ENCODE assay signal across 10 cellular contexts in genomic region chr2:207008105-207008990, GRCh38.
DNase-seq lines count a peak whose midpoint lies in the region; ATAC-seq and TF ChIP-seq lines count a peak whose summit lies in the region.
"Had no signal": no experiment of that assay in that cellular context is flagged by ENCODE, and none has a peak within 500 bp of the region (broad histone marks: within the 10 kb centered on the region; RNA-seq: fewer than 3 reads in every experiment).

No MANE protein-coding gene starts in this region.

- ATAC-seq in Right ventricle myocardium inferior, result no peak

- H3K79me2 ChIP-seq in ACC112 (ENCODE audit: control insufficient read depth, insufficient read depth, low read length, unreplicated experiment), result no peaks in the 10 kb centered on the region

- H3K36me3 Mint-ChIP-seq in chondrocyte (ENCODE audit: low read depth), result no peaks in the 10 kb centered on the region

- H3K27ac Mint-ChIP-seq in chondrocyte (ENCODE audit: unreplicated experiment), result no peak overlapping the region
- H3K27ac Mint-ChIP-seq: dendritic cell treated with granulocyte-macrophage colony-stimulating factor and Interleukin-4, amounts not matched to agents 40 ng/mL and 50 ng/mL, for 4 days had no signal

- H3K27ac ChIP-seq in ACC112 (ENCODE audit: low read depth, low read length) (no peak overlapping the region), HUES6 (ENCODE audit: low read depth, low read length) (peak overlapping the region; percentile 92)

- H3K9me3 Mint-ChIP-seq in chondrocyte (ENCODE audit: low read depth), result no peaks in the 10 kb centered on the region
- H3K9me3 Mint-ChIP-seq: dendritic cell treated with granulocyte-macrophage colony-stimulating factor and Interleukin-4, amounts not matched to agents 40 ng/mL and 50 ng/mL, for 4 days had no signal

- H3K4me3 Mint-ChIP-seq in chondrocyte (ENCODE audit: unreplicated experiment), result no peak overlapping the region
- H3K4me3 Mint-ChIP-seq: dendritic cell treated with granulocyte-macrophage colony-stimulating factor and Interleukin-4, amounts not matched to agents 40 ng/mL and 50 ng/mL, for 4 days had no signal

- H3K4me1 ChIP-seq in ACC112 (ENCODE audit: control insufficient read depth, insufficient read depth, low read length, unreplicated experiment) (peaks cover 29% of the 10 kb centered on the region), HUES6 (ENCODE audit: control insufficient read depth, insufficient read depth, low read length) (peaks cover 40% of the 10 kb centered on the region)

- H3K36me3 ChIP-seq in ACC112 (ENCODE audit: insufficient read depth, low read length) (no peaks in the 10 kb centered on the region), HUES6 (ENCODE audit: control insufficient read depth, insufficient read depth, low read length) (no peaks in the 10 kb centered on the region)

- H3K27me3 ChIP-seq in ACC112 (ENCODE audit: insufficient read depth, low read length) (no peaks in the 10 kb centered on the region), HUES6 (ENCODE audit: control insufficient read depth, insufficient read depth, low read length) (no peaks in the 10 kb centered on the region)

- H3K9ac ChIP-seq in HUES6 (ENCODE audit: low read length), result peak overlapping the region; percentile 77

- no peak for DNase-seq in chondrocyte (ENCODE audit: low spot score)
- DNase-seq in kidney tubule cell (ENCODE audit: low spot score), result peak; percentile 76
- no peak for DNase-seq in cerebellar cortex (ENCODE audit: low spot score)
- DNase-seq in T-helper 9 cell, result no peak
- DNase-seq in Right ventricle myocardium inferior (ENCODE audit: missing footprints), result no peak
- DNase-seq in SHP77 (lab: John Stamatoyannopoulos, UW), result no peak
- DNase-seq: SHP77 treated with DMSO at 0.1 percent for 48 hours had no signal

- intact Hi-C loops in Right ventricle myocardium inferior (cut with DNase I), result no loop called here

- peaks cover 12% of the 10 kb centered on the region for H3K4me1 Mint-ChIP-seq in chondrocyte (ENCODE audit: low read depth)

- H3K9me3 ChIP-seq in HUES6 (ENCODE audit: control insufficient read depth, insufficient read depth, low read depth, low read length), result no peaks in the 10 kb centered on the region

- no peak overlapping the region for H3K4me3 ChIP-seq in ACC112 (ENCODE audit: low read depth, low read length)
- H3K4me3 ChIP-seq in HUES6 (ENCODE audit: low read depth, low read length), result no peak overlapping the region

- H2AFZ ChIP-seq in ACC112 (ENCODE audit: low read length, unreplicated experiment), result peak overlapping the region; percentile 14

- peak; percentile 57 for TF ChIP-seq CTCF in chondrocyte (IDR thresholded peaks at IDR 0.05)

- H3K27me3 Mint-ChIP-seq in chondrocyte (ENCODE audit: low read depth), result no peaks in the 10 kb centered on the region
- H3K27me3 Mint-ChIP-seq: dendritic cell treated with granulocyte-macrophage colony-stimulating factor and Interleukin-4, amounts not matched to agents 40 ng/mL and 50 ng/mL, for 4 days had no signal
